Comparison of ENCODE assay signal across 24 cellular contexts in genomic region chr19:1981253-1981652, GRCh38. TPM values are rescaled to one million over a fixed set of nuclear protein-coding genes. Genes with fewer than 3 reads are reported as not detected.
DNase-seq lines count a peak whose midpoint lies in the region; ATAC-seq and TF ChIP-seq lines count a peak whose summit lies in the region.
"Had no signal": no experiment of that assay in that cellular context is flagged by ENCODE, and none has a peak within 500 bp of the region (broad histone marks: within the 10 kb centered on the region; RNA-seq: fewer than 3 reads in every experiment).

No MANE protein-coding gene starts in this region.

- intact Hi-C loops in Right ventricle myocardium superior (cut with DNase I), result no loop called here

- H3K36me3 ChIP-seq in HEK293 (ENCODE audit: control insufficient read depth in 2 of 2, insufficient read depth in 1 of 2, low read length in 2 of 2), result peaks cover 12 to 57% of the 10 kb centered on the region in 2 experiments; a peak in 2 of 3 replicates

- no peaks in the 10 kb centered on the region for H3K4me1 ChIP-seq in HEK293 (ENCODE audit: control insufficient read depth, insufficient read depth, low read length)
- H3K4me1 ChIP-seq: HAP-1, Peyer's patch, SJCRH30 had no signal

- H3K27ac ChIP-seq in HEK293 (ENCODE audit: extremely low read depth, low read depth, low read length), result no peak overlapping the region
- H3K27ac ChIP-seq: BLaER1, KMS-11, Peyer's patch, SJCRH30 had no signal

- H3K27me3 Mint-ChIP-seq in activated T-cell treated with anti-CD3 and anti-CD28 coated beads, Interleukin-2, amount 50 U/mL, for 24 hours, result no peaks in the 10 kb centered on the region
- no peaks in the 10 kb centered on the region for H3K27me3 Mint-ChIP-seq in activated T-cell treated with anti-CD3 and anti-CD28 coated beads, Interleukin-2, amount 50 U/mL, for 4 hours (ENCODE audit: low read depth)
- H3K27me3 Mint-ChIP-seq in chondrocyte (ENCODE audit: low read depth) (no peaks in the 10 kb centered on the region), WTC11 (ENCODE audit: low read depth) (no peaks in the 10 kb centered on the region)
- no peaks in the 10 kb centered on the region for H3K27me3 Mint-ChIP-seq in stimulated activated naive B cell treated with anti-CD40 and anti-IgM and Interleukin-4, amounts not matched to agents 10 μg/mL and 1 μg/mL and 100 μg/mL, for 72 hours
- H3K27me3 Mint-ChIP-seq: CD4-positive, CD25-positive, alpha-beta regulatory T cell had no signal

- POLR2A ChIA-PET in HEK293 (lab: Yijun Ruan, JAX), result no interaction called here
- POLR2A ChIA-PET in WTC11 (lab: Charles Lee), result interaction anchor here (0.6 kb wide), 1 partner anchor 599 kb away, joined by 3 read pairs; no protein-coding TSS in a partner anchor

- no peaks in the 10 kb centered on the region for H3K9me3 Mint-ChIP-seq in activated T-cell treated with anti-CD3 and anti-CD28 coated beads, Interleukin-2, amount 50 U/mL, for 24 hours
- H3K9me3 Mint-ChIP-seq in activated T-cell treated with anti-CD3 and anti-CD28 coated beads, Interleukin-2, amount 50 U/mL, for 4 hours, result no peaks in the 10 kb centered on the region
- H3K9me3 Mint-ChIP-seq in chondrocyte (ENCODE audit: low read depth) (no peaks in the 10 kb centered on the region), WTC11 (no peaks in the 10 kb centered on the region)
- no peaks in the 10 kb centered on the region for H3K9me3 Mint-ChIP-seq in stimulated activated naive B cell treated with anti-CD40 and anti-IgM and Interleukin-4, amounts not matched to agents 10 μg/mL and 1 μg/mL and 100 μg/mL, for 72 hours
- H3K9me3 Mint-ChIP-seq: CD4-positive, CD25-positive, alpha-beta regulatory T cell; GM23338 had no signal

- H3K9me3 ChIP-seq in HEK293 (ENCODE audit: control insufficient read depth, insufficient read depth, low read depth, low read length), result no peaks in the 10 kb centered on the region
- H3K9me3 ChIP-seq: BLaER1, HAP-1, Peyer's patch, SJCRH30 had no signal

- H3K4me3 ChIP-seq in HEK293 (ENCODE audit: low read depth, low read length), result no peak overlapping the region
- H3K4me3 ChIP-seq: BLaER1, GM23338, HAP-1, Peyer's patch, SJCRH30 had no signal

- H3K4me1 Mint-ChIP-seq in activated T-cell treated with anti-CD3 and anti-CD28 coated beads, Interleukin-2, amount 50 U/mL, for 24 hours (ENCODE audit: low read depth), result no peaks in the 10 kb centered on the region
- H3K4me1 Mint-ChIP-seq in activated T-cell treated with anti-CD3 and anti-CD28 coated beads, Interleukin-2, amount 50 U/mL, for 4 hours (ENCODE audit: low read depth), result peaks cover 2% of the 10 kb centered on the region
- H3K4me1 Mint-ChIP-seq in chondrocyte (ENCODE audit: low read depth), result no peaks in the 10 kb centered on the region
- H3K4me1 Mint-ChIP-seq in stimulated activated naive B cell treated with anti-CD40 and anti-IgM and Interleukin-4, amounts not matched to agents 10 μg/mL and 1 μg/mL and 100 μg/mL, for 72 hours, result peaks cover 0 to 3% of the 10 kb centered on the region in 2 donors
- no peaks in the 10 kb centered on the region for H3K4me1 Mint-ChIP-seq in WTC11
- H3K4me1 Mint-ChIP-seq: GM23338 had no signal

- CTCF ChIA-PET in HEK293 (lab: Yijun Ruan, JAX) (no interaction called here), WTC11 (lab: Charles Lee) (interaction anchor here (1.0 kb wide), 1 partner anchor 116 kb away, joined by 3 read pairs; no protein-coding TSS in a partner anchor)

- peaks cover 61% of the 10 kb centered on the region for H3K36me3 Mint-ChIP-seq in activated T-cell treated with anti-CD3 and anti-CD28 coated beads, Interleukin-2, amount 50 U/mL, for 24 hours (ENCODE audit: low read depth)
- H3K36me3 Mint-ChIP-seq in activated T-cell treated with anti-CD3 and anti-CD28 coated beads, Interleukin-2, amount 50 U/mL, for 4 hours (ENCODE audit: insufficient read depth), result peaks cover 9% of the 10 kb centered on the region
- peaks cover 14% of the 10 kb centered on the region for H3K36me3 Mint-ChIP-seq in chondrocyte (ENCODE audit: low read depth)
- H3K36me3 Mint-ChIP-seq in stimulated activated naive B cell treated with anti-CD40 and anti-IgM and Interleukin-4, amounts not matched to agents 10 μg/mL and 1 μg/mL and 100 μg/mL, for 72 hours, result peaks cover 21 to 34% of the 10 kb centered on the region in 2 donors
- peaks cover 19% of the 10 kb centered on the region for H3K36me3 Mint-ChIP-seq in WTC11

- no peak overlapping the region for H3K4me3 Mint-ChIP-seq in activated T-cell treated with anti-CD3 and anti-CD28 coated beads, Interleukin-2, amount 50 U/mL, for 24 hours
- H3K4me3 Mint-ChIP-seq in activated T-cell treated with anti-CD3 and anti-CD28 coated beads, Interleukin-2, amount 50 U/mL, for 4 hours, result no peak overlapping the region
- no peak overlapping the region for H3K4me3 Mint-ChIP-seq in chondrocyte (ENCODE audit: unreplicated experiment)
- no peak overlapping the region for H3K4me3 Mint-ChIP-seq in stimulated activated naive B cell treated with anti-CD40 and anti-IgM and Interleukin-4, amounts not matched to agents 10 μg/mL and 1 μg/mL and 100 μg/mL, for 72 hours
- H3K4me3 Mint-ChIP-seq in WTC11, result no peak overlapping the region
- H3K4me3 Mint-ChIP-seq: CD4-positive, CD25-positive, alpha-beta regulatory T cell; GM23338 had no signal

- DNase-seq in activated T-cell treated with anti-CD3 and anti-CD28 coated beads, Interleukin-2, amount 50 U/mL, for 24 hours, result no peak
- no peak for DNase-seq in activated T-cell treated with anti-CD3 and anti-CD28 coated beads, Interleukin-2, amount 50 U/mL, for 4 hours
- DNase-seq in chondrocyte (ENCODE audit: low spot score) (no peak), WTC11 (ENCODE audit: low spot score) (no peak), Right ventricle myocardium superior (no peak)
- no peak for DNase-seq in stimulated activated naive B cell treated with anti-CD40 and anti-IgM and Interleukin-4, amounts not matched to agents 10 μg/mL and 1 μg/mL and 100 μg/mL, for 72 hours
- DNase-seq in activated CD4-positive, CD25-positive, alpha-beta regulatory T cell (lab: John Stamatoyannopoulos, UW), result no peak
- DNase-seq: 8988T; CD4-positive, CD25-positive, alpha-beta regulatory T cell; MM.1S; NCI-H1417; NCI-H1694; NCI-H2081; NCI-H2227 treated with DMSO at 0.1 percent for 48 hours; NCI-H69; OCI-M1; Peyer's patch; SJCRH30 had no signal

- H3K27ac Mint-ChIP-seq in activated T-cell treated with anti-CD3 and anti-CD28 coated beads, Interleukin-2, amount 50 U/mL, for 24 hours, result peak overlapping the region; percentile 52
- H3K27ac Mint-ChIP-seq in chondrocyte (ENCODE audit: unreplicated experiment), result peak overlapping the region; percentile 12
- H3K27ac Mint-ChIP-seq in stimulated activated naive B cell treated with anti-CD40 and anti-IgM and Interleukin-4, amounts not matched to agents 10 μg/mL and 1 μg/mL and 100 μg/mL, for 72 hours, result peak overlapping the region; percentile 80
- H3K27ac Mint-ChIP-seq in WTC11, result no peak overlapping the region

- TF ChIP-seq CTCF in HEK293 (tag by site-specific recombination; IDR thresholded peaks at IDR 0.05), result no peak
- no peak for TF ChIP-seq CTCF in chondrocyte (IDR thresholded peaks at IDR 0.05)
- TF ChIP-seq CTCF in WTC11 (IDR thresholded peaks at IDR 0.05), result no peak

- no peak for ATAC-seq in activated T-cell treated with anti-CD3 and anti-CD28 coated beads, Interleukin-2, amount 50 U/mL, for 4 hours
- no peak for ATAC-seq in stimulated activated naive B cell treated with anti-CD40 and anti-IgM and Interleukin-4, amounts not matched to agents 10 μg/mL and 1 μg/mL and 100 μg/mL, for 72 hours (replicated peaks)
- ATAC-seq in WTC11, result no peak
- ATAC-seq in Right ventricle myocardium superior (ENCODE audit: poor library complexity), result no peak
- ATAC-seq: GM23338, SK-N-SH treated with all-trans-retinoic acid at 6 μM for 48 hours had no signal

TF ChIP-seq in HEK293, 187 proteins besides CTCF, POLR2A, EP300 and RAD21:
- TF ChIP-seq HOXC10 (CRISPR knock-in tag; IDR thresholded peaks at IDR 0.05), result no peak
- TF ChIP-seq ZNF394 (tag by site-specific recombination; IDR thresholded peaks at IDR 0.05; ENCODE audit: borderline replicate concordance), result no peak
- TF ChIP-seq ZNF600 (tag by site-specific recombination; IDR thresholded peaks at IDR 0.05), result peak; percentile 72
- TF ChIP-seq ZNF571 (tag by site-specific recombination; IDR thresholded peaks at IDR 0.05), result no peak
- TF ChIP-seq ZNF157 (tag by site-specific recombination; IDR thresholded peaks at IDR 0.05), result no peak
- no peak for TF ChIP-seq SCRT1 (tag by site-specific recombination; IDR thresholded peaks at IDR 0.05; ENCODE audit: borderline replicate concordance)

TF ChIP-seq in WTC11, 78 proteins besides CTCF, POLR2A, EP300 and RAD21 (continues in another document):
- TF ChIP-seq ZMAT4 (CRISPR knock-in tag; IDR thresholded peaks at IDR 0.05) (no peak), CDX4 (CRISPR knock-in tag; IDR thresholded peaks at IDR 0.05; ENCODE audit: borderline replicate concordance) (no peak), FOXK1 (CRISPR knock-in tag; IDR thresholded peaks at IDR 0.05) (no peak), ZNF423 (CRISPR knock-in tag; IDR thresholded peaks at IDR 0.05) (no peak)

RNA-seq across cellular contexts. Expression of gene BTBD2, which starts 34.3 kb away (rescaled TPM):
- 10 to 100 TPM; 12.6 to 17.2 (median 14.4) TPM for total RNA-seq in activated T-cell treated with anti-CD3 and anti-CD28 coated beads, Interleukin-2, amount 50 U/mL, for 4 hours
- total RNA-seq in chondrocyte, result 61.0 to 66.2 TPM (median 65.9 TPM) in 3 replicates
- 106 to 148 TPM (median 145 TPM) in 3 replicates for total RNA-seq in WTC11 (2021)
- total RNA-seq in Right ventricle myocardium superior, result 56.3 TPM

RNA-seq across cellular contexts. Expression of gene CSNK1G2, which starts 40.3 kb away (rescaled TPM):
- total RNA-seq in activated T-cell treated with anti-CD3 and anti-CD28 coated beads, Interleukin-2, amount 50 U/mL, for 4 hours, result 10 to 100 TPM; 52.7 to 60.6 (median 59.0) TPM
- total RNA-seq in chondrocyte, result 57.4 to 74.9 TPM (median 58.9 TPM) in 3 replicates
- total RNA-seq in WTC11 (2021), result 102 to 126 TPM (median 107 TPM) in 3 replicates
- total RNA-seq in Right ventricle myocardium superior, result 24.3 TPM
